8 cellular contexts compared by ENCODE assay signal in the genomic region with DNA sequence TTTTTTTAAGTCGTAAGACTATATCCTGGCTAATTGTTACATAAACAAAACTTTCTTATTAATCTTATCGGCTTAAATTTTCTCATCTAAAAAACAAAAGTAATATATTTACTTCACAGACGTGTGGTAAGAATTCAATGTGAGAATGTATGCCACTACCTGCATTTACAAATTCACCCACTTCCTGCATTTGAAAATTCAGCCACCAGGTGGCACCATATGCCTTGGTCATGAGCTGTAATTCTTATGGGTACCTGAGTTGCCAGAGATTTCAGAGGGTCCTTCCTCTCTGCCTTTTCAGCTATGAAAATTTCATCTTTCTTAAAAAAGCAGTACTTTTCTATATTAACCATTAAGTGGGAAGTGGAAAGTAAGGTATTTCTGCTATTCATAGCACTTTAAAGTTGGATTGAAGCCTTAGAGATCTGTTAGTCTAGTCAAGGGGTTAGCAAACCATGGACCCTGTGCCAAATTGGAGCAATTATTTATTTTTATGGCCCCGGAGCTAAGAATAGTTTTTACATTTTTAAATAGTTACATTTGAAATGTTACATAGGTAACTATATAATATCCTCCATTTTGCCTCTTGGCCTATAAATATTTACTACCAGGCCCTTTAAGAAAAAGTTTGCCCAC.
DNase-seq lines count a peak whose midpoint lies in the region; ATAC-seq, FAIRE-seq and TF ChIP-seq lines count a peak whose summit lies in the region.

No MANE protein-coding gene starts in this region.

- no peaks in the 10 kb centered on the region for H3K4me1 ChIP-seq in parathyroid adenoma
- peaks cover 0 to 10% (median 4%) of the 10 kb centered on the region in 4 donors for H3K4me1 ChIP-seq in upper lobe of left lung

- DNase-seq in DMS53 (lab: John Stamatoyannopoulos, UW) (peak; percentile 65), HuH-7.5 (ENCODE audit: low spot score) (peak; percentile 51), SK-MEL-5 (ENCODE audit: low read depth, low spot score) (peak; percentile 75), frontal cortex (ENCODE audit: low spot score in 2 of 2) (peak; percentile 8 to 25), upper lobe of left lung (peak in 1 of 2 donors; percentile 40)
- DNase-seq in activated gamma-delta T cell treated with anti-CD3 and anti-CD28 coated beads, Interleukin-2, amount 50 U/mL, for 16 hours (ENCODE audit: low read depth): peak; percentile 54

- H2AFZ ChIP-seq in parathyroid adenoma: no peak overlapping the region

- H3K9ac ChIP-seq in parathyroid adenoma: no peak overlapping the region

- H3K27me3 ChIP-seq in parathyroid adenoma (ENCODE audit: control insufficient read depth, insufficient read depth, low read length) (no peaks in the 10 kb centered on the region), upper lobe of left lung (no peaks in the 10 kb centered on the region)

- H3K79me2 ChIP-seq in parathyroid adenoma: no peaks in the 10 kb centered on the region

- TF ChIP-seq EP300 in upper lobe of left lung (IDR thresholded peaks at IDR 0.05): no peak

- 32 to 41% methylated on average over 4 of the region's 4 CpGs for WGBS in upper lobe of left lung, 2 donors

- no peak for TF ChIP-seq POLR2A in upper lobe of left lung (IDR thresholded peaks at IDR 0.05)

- no peaks in the 10 kb centered on the region for H3K9me3 ChIP-seq in parathyroid adenoma (ENCODE audit: control insufficient read depth, low read length)
- H3K9me3 ChIP-seq in upper lobe of left lung: no peaks in the 10 kb centered on the region

- TF ChIP-seq CTCF in parathyroid adenoma (IDR thresholded peaks at IDR 0.05) (peak; percentile 83), upper lobe of left lung (IDR thresholded peaks at IDR 0.05) (peak; percentile 68 to 91 (median 78))

- in situ Hi-C loops in SK-MEL-5 (cut with HindIII; ENCODE audit: low pct_unique_long_range_greater_than_20kb, low sequenced_read_pairs): no loop called here

- H3K36me3 ChIP-seq in parathyroid adenoma (ENCODE audit: control insufficient read depth, insufficient read depth, low read length) (no peaks in the 10 kb centered on the region), upper lobe of left lung (peaks cover 0 to 10% (median 0%) of the 10 kb centered on the region in 4 donors)

- peak in 1 of 2 donors; percentile 60 for ATAC-seq in upper lobe of left lung (ENCODE audit: low FRiP score in 2 of 2)
- no peak for ATAC-seq in GM18498 (IDR thresholded peaks at IDR 0.05; ENCODE audit: unreplicated experiment)

- H3K27ac ChIP-seq in parathyroid adenoma: no peak overlapping the region
- no peak overlapping the region for H3K27ac ChIP-seq in upper lobe of left lung

- H3K4me3 ChIP-seq in parathyroid adenoma (ENCODE audit: low read depth, low read length) (no peak overlapping the region), upper lobe of left lung (no peak overlapping the region)

- no peak overlapping the region for H3K4me2 ChIP-seq in parathyroid adenoma (ENCODE audit: low read length)

- peak; percentile 74 for FAIRE-seq in frontal cortex (lab: Jason Lieb, UNC)
